ENCODE assay signal across 21 cellular contexts in the genomic region with DNA sequence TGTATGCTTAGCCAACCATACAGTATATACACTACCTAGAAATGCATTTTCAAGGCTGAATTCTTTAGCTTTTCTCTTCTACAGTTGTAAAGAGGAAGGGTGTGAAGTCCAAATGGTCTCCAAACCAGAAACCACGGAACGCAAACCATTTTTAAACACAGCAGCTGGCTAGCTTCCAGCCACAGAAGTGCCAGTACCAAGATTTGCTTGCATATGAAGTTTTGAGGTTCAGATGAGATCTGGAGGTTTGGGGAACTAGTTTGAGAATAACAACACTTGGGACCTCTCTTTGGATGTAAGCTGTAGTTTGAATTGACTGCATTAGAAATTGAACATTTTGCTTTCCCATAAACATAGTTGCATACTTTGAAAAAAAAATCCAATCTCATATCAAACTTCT.
DNase-seq lines count a peak whose midpoint lies in the region; ATAC-seq and TF ChIP-seq lines count a peak whose summit lies in the region.
"Had no signal": no experiment of that assay in that cellular context is flagged by ENCODE, and none has a peak within 500 bp of the region (broad histone marks: within the 10 kb centered on the region; RNA-seq: fewer than 3 reads in every experiment).

No MANE protein-coding gene starts in this region.

- no peak overlapping the region for H3K4me3 ChIP-seq in BLaER1 treated with 17β-estradiol and CSF1 and Interleukin-3, amounts not matched to agents 10 nM and 100 nM
- H3K4me3 ChIP-seq in thyroid gland (replicated peaks in 1 of 3) = no peak overlapping the region
- H3K4me3 ChIP-seq: GM23248, PC-9 had no signal

- no peaks in the 10 kb centered on the region for H4K20me1 ChIP-seq in BLaER1 treated with 17β-estradiol and CSF1 and Interleukin-3, amounts not matched to agents 10 nM and 100 nM

- H3K27me3 ChIP-seq in BLaER1 treated with 17β-estradiol and CSF1 and Interleukin-3, amounts not matched to agents 10 nM and 100 nM = no peaks in the 10 kb centered on the region
- H3K27me3 ChIP-seq in thyroid gland = no peaks in the 10 kb centered on the region

- no peak for TF ChIP-seq POLR2A in thyroid gland (IDR thresholded peaks at IDR 0.05)

- DNase-seq in Kasumi-1 (lab: John Stamatoyannopoulos, UW) (peak; percentile 49 to 55), OCI-M1 (lab: John Stamatoyannopoulos, UW) (peak; percentile 3), globus pallidus (ENCODE audit: low spot score) (peak; percentile 14), thyroid gland (no peak), DMS53 treated with DMSO at 0.1 percent for 48 hours (lab: John Stamatoyannopoulos, UW; ENCODE audit: unreplicated experiment) (no peak)
- DNase-seq in stimulated activated CD4-positive, alpha-beta T cell treated with anti-CD3 and anti-CD28 coated beads, Interleukin-2, amount 100 ng/mL, for 24 hours = no peak
- DNase-seq: CD4-positive, CD25-positive, alpha-beta regulatory T cell; GM23248; H7; NCI-H1092 treated with DMSO at 0.1 percent for 48 hours; NCI-H1436 treated with DMSO at 0.1 percent for 48 hours; NCI-H187 treated with DMSO at 0.1 percent for 48 hours; NCI-H2171 treated with DMSO at 0.1 percent for 48 hours; NCI-H345; NCI-H524; NCI-H774; PC-9; SHP77 had no signal

- peaks cover 0 to 20% (median 0%) of the 10 kb centered on the region in 11 experiments; a peak in 7 of 22 replicates for H3K9me3 ChIP-seq in BLaER1 treated with 17β-estradiol and CSF1 and Interleukin-3, amounts not matched to agents 10 nM and 100 nM (replicated peaks in 1 of 11)
- H3K9me3 ChIP-seq in thyroid gland = no peaks in the 10 kb centered on the region

- H3K4me1 ChIP-seq in BLaER1 treated with 17β-estradiol and CSF1 and Interleukin-3, amounts not matched to agents 10 nM and 100 nM = peaks cover 0 to 16% (median 0%) of the 10 kb centered on the region in 10 experiments; a peak in 8 of 20 replicates
- H3K4me1 ChIP-seq in thyroid gland = no peaks in the 10 kb centered on the region

- no peaks in the 10 kb centered on the region for H3K36me3 ChIP-seq in BLaER1 treated with 17β-estradiol and CSF1 and Interleukin-3, amounts not matched to agents 10 nM and 100 nM
- no peaks in the 10 kb centered on the region for H3K36me3 ChIP-seq in thyroid gland

- H3K4me2 ChIP-seq in BLaER1 treated with 17β-estradiol and CSF1 and Interleukin-3, amounts not matched to agents 10 nM and 100 nM = peak overlapping the region in 6 of 11 experiments; percentile 6 to 45 (median 26); a peak in 11 of 22 replicates
- H3K4me2 ChIP-seq: PC-9 had no signal

- TF ChIP-seq CTCF in thyroid gland (IDR thresholded peaks at IDR 0.05) = no peak

- no peak overlapping the region for H3K9ac ChIP-seq in BLaER1 treated with 17β-estradiol and CSF1 and Interleukin-3, amounts not matched to agents 10 nM and 100 nM
- H3K9ac ChIP-seq: GM23248 had no signal

- 58 to 87% methylated on average over 2 of the region's 2 CpGs for WGBS in thyroid gland, 2 donors

- ATAC-seq in GM21367 (IDR thresholded peaks at IDR 0.05; ENCODE audit: unreplicated experiment) = no peak

- intact Hi-C loops in thyroid gland (cut with DNase I) = no loop called here

- no peak overlapping the region for H3K27ac ChIP-seq in BLaER1 treated with 17β-estradiol and CSF1 and Interleukin-3, amounts not matched to agents 10 nM and 100 nM
- no peak overlapping the region for H3K27ac ChIP-seq in thyroid gland
- H3K27ac ChIP-seq: GM23248, PC-9, RWPE1 had no signal

Comparison
In these comparisons a context has a peak if more than half of its experiments do, and no peak if none do; other contexts are left out.
1. DNase-seq: peak in Kasumi-1 (2 of 2), OCI-M1 (single experiment) and globus pallidus (single experiment); none in thyroid gland (0 of 2), DMS53 treated with DMSO at 0.1 percent for 48 hours (single experiment) and stimulated activated CD4-positive, alpha-beta T cell treated with anti-CD3 and anti-CD28 coated beads, Interleukin-2, amount 100 ng/mL, for 24 hours (0 of 2).